Comparison of ENCODE assay signal across 8 cellular contexts in the genomic region with DNA sequence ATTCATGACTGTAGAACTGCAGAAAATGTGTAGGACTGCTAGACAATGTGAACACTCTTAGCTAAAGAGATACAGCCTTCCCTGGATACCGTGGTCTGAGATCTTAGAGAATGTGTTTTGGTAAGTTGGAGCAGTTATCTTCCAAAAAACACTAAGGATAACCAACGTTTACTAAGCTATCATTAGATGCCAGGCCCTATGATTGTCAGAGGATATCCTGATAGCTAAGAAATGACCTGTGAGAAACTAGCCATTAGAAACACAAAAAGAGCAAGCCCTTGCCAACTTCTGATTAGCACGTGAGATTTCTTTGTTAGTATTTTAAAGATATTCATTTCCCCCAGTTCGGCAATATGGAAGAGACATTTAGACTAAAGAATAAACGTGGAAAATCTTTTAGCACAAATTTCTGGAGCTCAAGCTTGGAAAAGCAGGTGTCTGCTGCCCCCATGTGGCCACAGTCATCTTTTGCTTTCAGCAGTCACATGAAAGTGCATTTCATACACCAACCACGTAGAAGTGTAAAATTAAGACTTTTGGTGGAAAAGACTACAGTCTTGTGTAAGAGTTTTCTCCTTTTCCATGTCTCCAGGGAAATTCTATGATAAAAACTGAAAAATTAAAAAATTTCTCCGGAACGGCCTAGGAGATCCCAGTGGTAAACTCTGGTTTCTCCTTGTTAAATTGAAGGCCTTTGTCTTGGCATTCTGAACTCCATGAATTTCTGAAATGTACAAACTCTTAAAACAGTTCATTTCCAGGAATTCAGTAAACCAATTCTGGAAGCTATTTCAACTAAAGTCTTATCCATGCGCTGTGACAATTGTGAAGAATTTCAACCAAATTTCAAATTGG.
DNase-seq lines count a peak whose midpoint lies in the region; ATAC-seq, FAIRE-seq and TF ChIP-seq lines count a peak whose summit lies in the region.

No MANE protein-coding gene starts in this region.

- H3K9ac ChIP-seq in parathyroid adenoma, result no peak overlapping the region

- H3K27ac ChIP-seq in CD8-positive, alpha-beta memory T cell (ENCODE audit: low read depth, low read length), result no peak overlapping the region
- H3K27ac ChIP-seq in Panc1 (ENCODE audit: low read length), result no peak overlapping the region; the same call in 1 of the 2 replicates
- no peak overlapping the region for H3K27ac ChIP-seq in parathyroid adenoma
- H3K27ac ChIP-seq in upper lobe of right lung, result no peak overlapping the region

- H3K9me3 ChIP-seq in CD8-positive, alpha-beta memory T cell (ENCODE audit: low read length), result no peaks in the 10 kb centered on the region
- H3K9me3 ChIP-seq in Panc1 (ENCODE audit: control insufficient read depth, insufficient read depth, low read depth, low read length) (no peaks in the 10 kb centered on the region), parathyroid adenoma (ENCODE audit: control insufficient read depth, low read length) (no peaks in the 10 kb centered on the region), upper lobe of right lung (no peaks in the 10 kb centered on the region)

- H3K27me3 ChIP-seq in CD8-positive, alpha-beta memory T cell (ENCODE audit: insufficient read depth, low read length, poor library complexity, severe bottlenecking), result no peaks in the 10 kb centered on the region
- H3K27me3 ChIP-seq in Panc1 (ENCODE audit: control insufficient read depth, insufficient read depth, low read length), result no peaks in the 10 kb centered on the region
- no peaks in the 10 kb centered on the region for H3K27me3 ChIP-seq in parathyroid adenoma (ENCODE audit: control insufficient read depth, insufficient read depth, low read length)
- no peaks in the 10 kb centered on the region for H3K27me3 ChIP-seq in upper lobe of right lung

- H3K36me3 Mint-ChIP-seq in CD8-positive, alpha-beta memory T cell, result no peaks in the 10 kb centered on the region
- H3K36me3 Mint-ChIP-seq in HFFc6 (ENCODE audit: low read depth), result no peaks in the 10 kb centered on the region

- H3K27ac Mint-ChIP-seq in CD8-positive, alpha-beta memory T cell, result no peak overlapping the region
- no peak overlapping the region for H3K27ac Mint-ChIP-seq in HFFc6

- peak; percentile 48; the same call in 1 of the 2 replicates for ATAC-seq in Panc1
- ATAC-seq in upper lobe of right lung, result peak; percentile 58
- no peak for ATAC-seq in HG03045 (IDR thresholded peaks at IDR 0.05; ENCODE audit: unreplicated experiment)

- DNase-seq in CD8-positive, alpha-beta memory T cell, result peak; percentile 35 to 67 (median 39)
- DNase-seq in HFFc6 (peak; percentile 40), Panc1 (ENCODE audit: low read depth, low spot score) (peak; percentile 30), frontal cortex (ENCODE audit: low spot score in 2 of 2) (peak; percentile 21 to 39), upper lobe of right lung (peak; percentile 73)
- DNase-seq in activated T-helper 9 cell treated with anti-CD3 and anti-CD28 coated beads, Interleukin-2, amount 50 U/mL, for 16 hours (ENCODE audit: low read depth), result peak; percentile 52

- H2AFZ ChIP-seq in parathyroid adenoma, result no peak overlapping the region

- no peaks in the 10 kb centered on the region for H3K36me3 ChIP-seq in CD8-positive, alpha-beta memory T cell (ENCODE audit: insufficient read depth, low read length)
- H3K36me3 ChIP-seq in Panc1 (ENCODE audit: control insufficient read depth, insufficient read depth, low read length) (no peaks in the 10 kb centered on the region), parathyroid adenoma (ENCODE audit: control insufficient read depth, insufficient read depth, low read length) (no peaks in the 10 kb centered on the region), upper lobe of right lung (no peaks in the 10 kb centered on the region)

- BruUV-seq in Panc1 (replicated peaks; lab: Mats Ljungman, UMichigan), result no TSS peak

- H3K4me1 ChIP-seq in CD8-positive, alpha-beta memory T cell (ENCODE audit: insufficient read depth, low read length), result no peaks in the 10 kb centered on the region
- H3K4me1 ChIP-seq in Panc1 (ENCODE audit: control insufficient read depth, insufficient read depth, low read length) (no peaks in the 10 kb centered on the region), parathyroid adenoma (no peaks in the 10 kb centered on the region), upper lobe of right lung (no peaks in the 10 kb centered on the region)

- peak; percentile 87 for TF ChIP-seq CTCF in HFFc6 (IDR thresholded peaks at IDR 0.05)
- TF ChIP-seq CTCF in Panc1 (IDR thresholded peaks at IDR 0.05), result peak; percentile 78
- TF ChIP-seq CTCF in parathyroid adenoma (IDR thresholded peaks at IDR 0.05), result peak; percentile 71
- peak; percentile 69 for TF ChIP-seq CTCF in upper lobe of right lung (IDR thresholded peaks at IDR 0.05)

- CTCF ChIA-PET in CD8-positive, alpha-beta memory T cell (lab: Charles Lee), result interaction anchor here (0.8 to 2.3 kb wide), 5 partner anchors 10 to 896 kb away, joined by 3 to 9 read pairs (median 3); no protein-coding TSS in a partner anchor
- CTCF ChIA-PET in Panc1 (lab: Charles Lee), result interaction anchor here (0.5 to 1.0 kb wide), 5 partner anchors 33 to 1810 kb away, joined by 3 to 6 read pairs (median 3); no protein-coding TSS in a partner anchor

- no peak overlapping the region for H3K4me3 Mint-ChIP-seq in CD8-positive, alpha-beta memory T cell
- H3K4me3 Mint-ChIP-seq in HFFc6, result no peak overlapping the region

- H3K4me3 ChIP-seq in CD8-positive, alpha-beta memory T cell (ENCODE audit: low read length), result no peak overlapping the region
- no peak overlapping the region for H3K4me3 ChIP-seq in Panc1 (ENCODE audit: low read depth in 2 of 2, low read length in 2 of 2)
- no peak overlapping the region for H3K4me3 ChIP-seq in parathyroid adenoma (ENCODE audit: low read depth, low read length)
- H3K4me3 ChIP-seq in upper lobe of right lung, result no peak overlapping the region

- no peak overlapping the region for H3K4me2 ChIP-seq in parathyroid adenoma (ENCODE audit: low read length)

- no peaks in the 10 kb centered on the region for H3K27me3 Mint-ChIP-seq in CD8-positive, alpha-beta memory T cell
- H3K27me3 Mint-ChIP-seq in HFFc6 (ENCODE audit: insufficient read depth), result no peaks in the 10 kb centered on the region

- in situ Hi-C loops in Panc1 (cut with HindIII; ENCODE audit: low pct_unique_long_range_greater_than_20kb, low sequenced_read_pairs), result no loop called here

- H3K9me3 Mint-ChIP-seq in CD8-positive, alpha-beta memory T cell, result no peaks in the 10 kb centered on the region
- H3K9me3 Mint-ChIP-seq in HFFc6, result no peaks in the 10 kb centered on the region

- POLR2A ChIA-PET in CD8-positive, alpha-beta memory T cell (lab: Charles Lee), result no interaction called here
- POLR2A ChIA-PET in Panc1 (lab: Charles Lee), result no interaction called here

- peaks cover 0 to 3% (median 3%) of the 10 kb centered on the region in 3 donors for H3K4me1 Mint-ChIP-seq in CD8-positive, alpha-beta memory T cell
- peaks cover 24% of the 10 kb centered on the region for H3K4me1 Mint-ChIP-seq in HFFc6 (ENCODE audit: low read depth)

- intact Hi-C loops in Panc1 (cut with micrococcal nuclease; ENCODE audit: unreplicated experiment), result loop anchor here (10.0 kb wide), 1 partner anchor 894 kb away; no protein-coding TSS in a partner anchor
- intact Hi-C loops in upper lobe of right lung (cut with DNase I), result no loop called here

- H3K79me2 ChIP-seq in parathyroid adenoma, result no peaks in the 10 kb centered on the region

- FAIRE-seq in frontal cortex (lab: Jason Lieb, UNC), result peak; percentile 78
